Comparison of ENCODE assay signal across 21 cellular contexts in the genomic region with DNA sequence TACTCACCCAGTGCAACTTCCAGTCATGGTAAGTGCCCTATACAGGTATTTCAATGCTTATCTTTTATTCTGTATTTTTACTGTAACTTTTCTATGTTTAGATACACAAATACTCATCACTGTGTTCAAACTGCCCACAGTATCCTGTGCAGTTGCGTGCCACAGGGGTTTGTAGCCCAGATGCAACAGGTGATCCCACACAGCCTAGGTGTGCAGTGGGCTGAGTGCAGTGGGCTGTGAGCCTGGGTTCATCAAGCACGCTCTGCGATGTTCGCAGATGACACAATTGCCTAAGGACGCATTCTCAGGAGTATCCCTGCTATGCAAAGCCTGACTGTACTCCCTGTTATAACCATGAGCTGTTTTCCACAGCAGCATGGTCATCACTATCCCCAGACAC.
"Had no signal": no experiment of that assay in that cellular context is flagged by ENCODE, and none has a peak within 500 bp of the region (broad histone marks: within the 10 kb centered on the region; RNA-seq: fewer than 3 reads in every experiment).

No MANE protein-coding gene starts in this region.

- H3K9me3 ChIP-seq: MG63, SJSA1 had no signal

- H3K4me3 ChIP-seq: MG63, SJSA1, SK-N-MC had no signal

- H3K36me3 ChIP-seq: MG63, SJSA1 had no signal

- H3K4me1 ChIP-seq: SJSA1 had no signal

- H3K27me3 ChIP-seq: MG63, SJSA1 had no signal

- H3K27ac ChIP-seq: SJSA1, SK-N-MC had no signal

- ATAC-seq: Panc1, PC-3, Right ventricle myocardium inferior had no signal

- DNase-seq: Karpas-422, KG1, MG63, NCI-H1092 treated with DMSO at 0.1 percent for 48 hours, NCI-H1436, NCI-H187, NCI-H2029, NCI-H2081 treated with DMSO at 0.1 percent for 48 hours, NCI-H2171, NCI-H226, NCI-H446, NCI-H510A, NCI-H524 treated with DMSO at 0.1 percent for 48 hours, NCI-H69, NCI-H774, PC-3, SIG-M5 had no signal
